Comparison of ENCODE assay signal across 13 cellular contexts in the genomic region with DNA sequence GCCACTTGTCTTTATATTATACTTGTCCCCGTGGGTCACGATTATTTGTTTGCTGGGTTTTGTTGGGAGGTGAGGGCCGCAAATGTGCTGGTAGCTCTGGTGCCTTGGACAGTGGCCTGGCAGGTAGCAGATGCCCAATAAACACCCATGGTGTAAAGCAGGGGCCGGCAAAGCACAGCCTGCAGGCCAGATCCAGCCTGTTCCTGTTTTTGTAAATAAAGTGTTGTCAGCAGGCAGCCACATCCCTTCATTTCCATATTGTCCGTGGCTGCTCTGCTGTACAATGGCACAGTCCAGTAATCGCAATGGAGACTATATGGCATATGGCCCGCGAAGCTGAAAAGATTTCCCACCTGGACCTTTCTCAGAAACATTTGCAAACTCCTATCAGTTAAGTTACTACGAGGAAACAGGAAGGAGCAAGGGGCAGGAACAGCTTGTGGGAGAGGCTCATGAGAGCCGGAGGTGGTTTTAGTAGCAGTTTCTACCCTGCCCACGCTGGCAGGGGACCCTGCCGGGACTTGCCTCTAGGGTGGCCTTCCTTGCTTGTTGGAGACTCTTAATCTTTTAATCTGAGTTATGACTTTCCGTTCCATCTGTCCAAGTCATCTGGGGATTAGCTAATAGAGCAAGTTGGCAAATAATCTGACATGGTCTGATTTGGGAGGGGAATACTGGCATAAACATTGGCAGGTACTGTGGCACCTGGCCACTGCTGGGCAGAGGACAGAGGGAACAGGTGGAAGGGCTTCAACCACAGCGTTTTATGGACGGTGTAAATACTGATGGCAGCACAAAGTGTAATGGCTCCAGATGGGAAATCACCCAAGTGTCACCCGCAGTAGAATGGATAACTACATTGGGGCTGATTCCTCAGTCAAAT. TPM values are rescaled to one million over a fixed set of nuclear protein-coding genes. Genes with fewer than 3 reads are reported as not detected.
DNase-seq lines count a peak whose midpoint lies in the region; ATAC-seq and TF ChIP-seq lines count a peak whose summit lies in the region.
"Had no signal": no experiment of that assay in that cellular context is flagged by ENCODE, and none has a peak within 500 bp of the region (broad histone marks: within the 10 kb centered on the region; RNA-seq: fewer than 3 reads in every experiment).

No MANE protein-coding gene starts in this region.

- H3K9me3 ChIP-seq in SJSA1 (replicated peaks) (no peaks in the 10 kb centered on the region), esophagus squamous epithelium (no peaks in the 10 kb centered on the region)
- H3K9me3 ChIP-seq: left ventricle myocardium inferior had no signal

- H3K36me3 ChIP-seq in SJSA1: peaks cover 4% of the 10 kb centered on the region; the same call in 1 of the 2 replicates
- no peaks in the 10 kb centered on the region for H3K36me3 ChIP-seq in esophagus squamous epithelium
- H3K36me3 ChIP-seq: left ventricle myocardium inferior had no signal

- TF ChIP-seq POLR2A in esophagus squamous epithelium (IDR thresholded peaks at IDR 0.05): no peak

- no peaks in the 10 kb centered on the region for H3K9me3 Mint-ChIP-seq in naive thymus-derived CD8-positive, alpha-beta T cell
- H3K9me3 Mint-ChIP-seq: activated CD4-positive, alpha-beta T cell treated with anti-CD3 and anti-CD28 coated beads, Interleukin-2, amount 10 ng/mL, durations not matched to agents 24 days and 14 days; stimulated activated naive CD8-positive, alpha-beta T cell treated with anti-CD3 and anti-CD28 coated beads, Interleukin-15, Interleukin-2, amounts not matched to agents 100 ng/mL and 50 ng/mL, for 24 hours had no signal

- peaks cover 0 to 9% (median under 1%) of the 10 kb centered on the region in 4 donors for H3K4me1 Mint-ChIP-seq in naive thymus-derived CD8-positive, alpha-beta T cell

- H3K4me1 ChIP-seq in SJSA1 (replicated peaks) (peaks cover 36% of the 10 kb centered on the region), esophagus squamous epithelium (peaks cover 5 to 58% (median 15%) of the 10 kb centered on the region in 3 donors)

- H3K27me3 ChIP-seq in SJSA1 (replicated peaks) (no peaks in the 10 kb centered on the region), esophagus squamous epithelium (no peaks in the 10 kb centered on the region)

- no peak overlapping the region for H3K4me3 Mint-ChIP-seq in naive thymus-derived CD8-positive, alpha-beta T cell
- H3K4me3 Mint-ChIP-seq: activated CD4-positive, alpha-beta T cell treated with anti-CD3 and anti-CD28 coated beads, Interleukin-2, amount 10 ng/mL, durations not matched to agents 24 days and 14 days; activated naive CD8-positive, alpha-beta T cell; stimulated activated naive CD8-positive, alpha-beta T cell treated with anti-CD3 and anti-CD28 coated beads, Interleukin-15, Interleukin-2, amounts not matched to agents 100 ng/mL and 50 ng/mL, for 24 hours had no signal

- H3K27ac ChIP-seq in SJSA1 (peak overlapping the region; percentile 93), esophagus squamous epithelium (peak overlapping the region; percentile 51 to 73 (median 64)), temporal lobe (ENCODE audit: low read depth, low read length) (peak overlapping the region; percentile 54)
- H3K27ac ChIP-seq: left ventricle myocardium inferior had no signal

- H3K27me3 Mint-ChIP-seq in naive thymus-derived CD8-positive, alpha-beta T cell: peaks cover 0 to 22% (median 12%) of the 10 kb centered on the region in 5 donors
- H3K27me3 Mint-ChIP-seq: activated naive CD8-positive, alpha-beta T cell had no signal

- H3K36me3 Mint-ChIP-seq in naive thymus-derived CD8-positive, alpha-beta T cell: no peaks in the 10 kb centered on the region
- H3K36me3 Mint-ChIP-seq: activated naive CD8-positive, alpha-beta T cell had no signal

- H3K4me3 ChIP-seq in SJSA1 (no peak overlapping the region), esophagus squamous epithelium (no peak overlapping the region)
- H3K4me3 ChIP-seq: left ventricle myocardium inferior, skin epidermis had no signal

- WGBS in esophagus squamous epithelium, 2 donors: 51 to 53% methylated on average over 5 to 11 of the region's 16 CpGs

- no peak overlapping the region for H3K27ac Mint-ChIP-seq in naive thymus-derived CD8-positive, alpha-beta T cell
- H3K27ac Mint-ChIP-seq: activated CD4-positive, alpha-beta T cell treated with anti-CD3 and anti-CD28 coated beads, Interleukin-2, amount 10 ng/mL, durations not matched to agents 24 days and 14 days; activated naive CD8-positive, alpha-beta T cell; stimulated activated naive CD8-positive, alpha-beta T cell treated with anti-CD3 and anti-CD28 coated beads, Interleukin-15, Interleukin-2, amounts not matched to agents 100 ng/mL and 50 ng/mL, for 24 hours had no signal

- intact Hi-C loops in esophagus squamous epithelium (cut with DNase I): no loop called here

- TF ChIP-seq CTCF in esophagus squamous epithelium (IDR thresholded peaks at IDR 0.05): no peak

- DNase-seq in SJSA1 (ENCODE audit: low read depth in 1 of 2, low spot score in 2 of 2): no peak
- no peak for DNase-seq in esophagus squamous epithelium (lab: John Stamatoyannopoulos, UW)
- no peak for DNase-seq in naive thymus-derived CD8-positive, alpha-beta T cell
- DNase-seq in DMS79 (lab: John Stamatoyannopoulos, UW): no peak
- DNase-seq: activated CD4-positive, alpha-beta T cell treated with anti-CD3 and anti-CD28 coated beads, Interleukin-2, amount 10 ng/mL, durations not matched to agents 24 days and 14 days; GDM1; left ventricle myocardium inferior had no signal

- POLR2A ChIA-PET in naive thymus-derived CD8-positive, alpha-beta T cell (lab: Charles Lee): no interaction called here

- ATAC-seq in GM21786 (IDR thresholded peaks at IDR 0.05; ENCODE audit: unreplicated experiment): peak; percentile 63
- no peak for ATAC-seq in GM21576 (IDR thresholded peaks at IDR 0.05; ENCODE audit: unreplicated experiment)
- ATAC-seq in naive thymus-derived CD8-positive, alpha-beta T cell: no peak

RNA-seq across cellular contexts. Expression of gene CLCN4, which starts 19.6 kb away (rescaled TPM):
- 6.6 and 10.9 TPM in 2 replicates for total RNA-seq in SJSA1 (2014; rRNA removed; shearing (Covaris generic))
- total RNA-seq in esophagus squamous epithelium: 1 to 10 TPM in 1 of 4 donors, under 1 TPM in 3; 0.04 to 3.1 (median 0.53) TPM
- total RNA-seq in temporal lobe: 66.1 TPM
- total RNA-seq in naive thymus-derived CD8-positive, alpha-beta T cell: under 1 TPM; 0.42 to 0.69 TPM
- polyA plus RNA-seq in naive thymus-derived CD8-positive, alpha-beta T cell: not detected
- total RNA-seq: activated CD4-positive, alpha-beta T cell treated with anti-CD3 and anti-CD28 coated beads, Interleukin-2, amount 10 ng/mL, durations not matched to agents 24 days and 14 days had no signal
